12 cellular contexts compared by ENCODE assay signal in genomic region chr18:2882201-2882600, GRCh38. TPM values are rescaled to one million over a fixed set of nuclear protein-coding genes. Genes with fewer than 3 reads are reported as not detected.
A peak's percentile ranks its signal among the peaks of the same experiment; 100 is the strongest.
DNase-seq lines count a peak whose midpoint lies in the region; ATAC-seq and TF ChIP-seq lines count a peak whose summit lies in the region.
"Had no signal": no experiment of that assay in that cellular context is flagged by ENCODE, and none has a peak within 500 bp of the region (broad histone marks: within the 10 kb centered on the region; RNA-seq: fewer than 3 reads in every experiment).

No MANE protein-coding gene starts in this region.

- no peaks in the 10 kb centered on the region for H3K27me3 ChIP-seq in lower lobe of right lung (ENCODE audit: low read depth)
- no peaks in the 10 kb centered on the region for H3K27me3 ChIP-seq in tibial artery
- H3K27me3 ChIP-seq: colonic mucosa, heart right ventricle had no signal

- intact Hi-C loops in lower lobe of right lung (cut with DNase I) = no loop called here
- intact Hi-C loops in tibial artery (cut with DNase I; ENCODE audit: low total_unique reads) = no loop called here

- DNase-seq in activated effector memory CD4-positive, alpha-beta T cell treated with anti-CD3 and anti-CD28 coated beads, Interleukin-2, amount 50 U/mL, for 16 hours = peak; percentile 5
- DNase-seq in activated effector memory CD4-positive, alpha-beta T cell treated with Interleukin-2 at 50 U/mL for 16 hours = no peak
- no peak for DNase-seq in activated CD8-positive, alpha-beta T cell treated with anti-CD3 and anti-CD28 coated beads, Interleukin-2, amount 10 ng/mL, durations not matched to agents 7 days and 5 days
- DNase-seq in lower lobe of right lung (no peak), tibial artery (no peak), AML-193 (lab: John Stamatoyannopoulos, UW) (no peak)
- no peak for DNase-seq in effector CD4-positive, alpha-beta T cell
- DNase-seq: colonic mucosa, KG1 had no signal

- CTCF ChIA-PET in activated CD8-positive, alpha-beta T cell treated with anti-CD3 and anti-CD28 coated beads, Interleukin-2, amount 10 ng/mL, durations not matched to agents 7 days and 5 days (lab: Charles Lee) = interaction anchor here (2.0 kb wide), 1 partner anchor 270 kb away, joined by 5 read pairs; no protein-coding TSS in a partner anchor

- TF ChIP-seq CTCF in lower lobe of right lung (IDR thresholded peaks at IDR 0.05) (no peak), tibial artery (IDR thresholded peaks at IDR 0.05) (no peak)

- no peak overlapping the region for H3K4me3 Mint-ChIP-seq in activated CD8-positive, alpha-beta T cell treated with anti-CD3 and anti-CD28 coated beads, Interleukin-2, amount 10 ng/mL, durations not matched to agents 7 days and 5 days

- H3K9me3 Mint-ChIP-seq in activated CD8-positive, alpha-beta T cell treated with anti-CD3 and anti-CD28 coated beads, Interleukin-2, amount 10 ng/mL, durations not matched to agents 7 days and 5 days (ENCODE audit: insufficient read depth) = peaks cover 12% of the 10 kb centered on the region

- no peaks in the 10 kb centered on the region for H3K9me3 ChIP-seq in lower lobe of right lung
- H3K9me3 ChIP-seq in tibial artery = no peaks in the 10 kb centered on the region
- H3K9me3 ChIP-seq: colonic mucosa had no signal

- H3K4me1 Mint-ChIP-seq in activated CD8-positive, alpha-beta T cell treated with anti-CD3 and anti-CD28 coated beads, Interleukin-2, amount 10 ng/mL, durations not matched to agents 7 days and 5 days (ENCODE audit: low read depth) = peaks cover 39% of the 10 kb centered on the region

- POLR2A ChIA-PET in activated CD8-positive, alpha-beta T cell treated with anti-CD3 and anti-CD28 coated beads, Interleukin-2, amount 10 ng/mL, durations not matched to agents 7 days and 5 days (lab: Charles Lee) = no interaction called here

- no peak overlapping the region for H3K4me3 ChIP-seq in lower lobe of right lung
- H3K4me3 ChIP-seq in tibial artery = no peak overlapping the region
- H3K4me3 ChIP-seq: colonic mucosa, heart right ventricle had no signal

- H3K36me3 ChIP-seq in lower lobe of right lung (no peaks in the 10 kb centered on the region), tibial artery (no peaks in the 10 kb centered on the region)
- H3K36me3 ChIP-seq: colonic mucosa had no signal

- H3K27me3 Mint-ChIP-seq in activated CD8-positive, alpha-beta T cell treated with anti-CD3 and anti-CD28 coated beads, Interleukin-2, amount 10 ng/mL, durations not matched to agents 7 days and 5 days (ENCODE audit: low read depth) = peaks cover 2% of the 10 kb centered on the region

- peak overlapping the region; percentile 72 for H3K27ac Mint-ChIP-seq in activated CD8-positive, alpha-beta T cell treated with anti-CD3 and anti-CD28 coated beads, Interleukin-2, amount 10 ng/mL, durations not matched to agents 7 days and 5 days
- H3K27ac Mint-ChIP-seq: progenitor cell of endocrine pancreas had no signal

- no peak for ATAC-seq in activated CD8-positive, alpha-beta T cell treated with anti-CD3 and anti-CD28 coated beads, Interleukin-2, amount 10 ng/mL, durations not matched to agents 7 days and 5 days
- ATAC-seq in lower lobe of right lung (no peak), GM21619 (IDR thresholded peaks at IDR 0.05; ENCODE audit: unreplicated experiment) (no peak)

- peaks cover 9% of the 10 kb centered on the region for H3K4me1 ChIP-seq in lower lobe of right lung
- H3K4me1 ChIP-seq in tibial artery = peaks cover 0 to 32% (median 21%) of the 10 kb centered on the region in 4 donors
- H3K4me1 ChIP-seq: colonic mucosa had no signal

- H3K36me3 Mint-ChIP-seq in activated CD8-positive, alpha-beta T cell treated with anti-CD3 and anti-CD28 coated beads, Interleukin-2, amount 10 ng/mL, durations not matched to agents 7 days and 5 days (ENCODE audit: low read depth) = peaks cover 11% of the 10 kb centered on the region

- H3K27ac ChIP-seq in lower lobe of right lung (peak overlapping the region; percentile 41), tibial artery (peak overlapping the region; percentile 61)
- H3K27ac ChIP-seq: colonic mucosa had no signal

RNA-seq across cellular contexts. Expression of gene EMILIN2, which starts 35.4 kb away (rescaled TPM):
- 10 to 100 TPM; 32.7 to 34.6 TPM for total RNA-seq in activated CD8-positive, alpha-beta T cell treated with anti-CD3 and anti-CD28 coated beads, Interleukin-2, amount 10 ng/mL, durations not matched to agents 7 days and 5 days
- total RNA-seq in lower lobe of right lung = 51.5 TPM
